In the genomic region with DNA sequence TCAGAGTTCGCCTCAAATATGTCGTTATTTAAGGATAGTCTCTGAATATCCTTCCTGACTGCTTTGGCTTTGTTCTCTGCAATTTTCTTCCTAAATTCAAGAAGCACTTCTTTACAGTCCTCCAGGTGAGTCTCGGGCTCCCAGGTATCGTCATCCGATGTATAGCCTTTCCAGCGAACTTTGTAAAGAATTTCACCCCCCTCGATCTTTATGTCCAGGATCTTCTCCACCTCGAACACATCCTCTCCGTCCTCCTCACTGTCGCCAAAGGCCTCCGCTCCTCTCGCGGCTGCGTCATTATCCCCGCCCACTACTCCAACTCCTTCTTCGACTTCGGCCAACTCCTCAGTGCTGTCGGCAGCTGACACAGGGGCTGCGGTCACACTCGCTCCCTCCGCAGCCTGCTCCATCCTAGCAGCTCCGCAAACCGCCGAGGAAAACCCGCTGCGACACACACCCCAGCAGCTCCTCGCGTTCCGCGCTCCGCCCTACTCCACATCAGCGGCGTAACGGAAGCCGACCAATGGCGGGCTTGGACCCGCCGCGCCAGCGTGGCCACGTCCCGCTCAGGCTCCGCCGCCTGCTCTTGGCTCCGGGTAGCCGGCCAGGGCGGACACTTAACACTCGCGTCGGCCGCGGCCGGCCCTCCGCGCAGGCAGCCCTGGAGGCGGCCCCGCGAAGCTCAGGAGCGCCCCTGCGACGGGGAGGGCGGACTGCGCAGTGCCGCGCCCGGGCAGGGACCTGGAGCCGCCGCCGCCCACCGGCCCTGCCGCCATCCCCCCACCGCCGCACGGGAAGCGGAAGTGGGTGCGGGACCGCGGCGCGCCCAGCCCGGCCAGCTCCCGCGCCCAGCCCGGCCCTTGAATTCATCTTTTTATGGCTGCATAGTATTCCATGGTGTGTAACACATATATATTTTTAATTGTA, we compare ENCODE assay signal across 9 cellular contexts. TPM values are rescaled to one million over a fixed set of nuclear protein-coding genes. Genes with fewer than 3 reads are reported as not detected.
DNase-seq lines count a peak whose midpoint lies in the region; ATAC-seq, FAIRE-seq and TF ChIP-seq lines count a peak whose summit lies in the region.
"Had no signal": no experiment of that assay in that cellular context is flagged by ENCODE, and none has a peak within 500 bp of the region (broad histone marks: within the 10 kb centered on the region; RNA-seq: fewer than 3 reads in every experiment).

No MANE protein-coding gene starts in this region.

- H3K27me3 Mint-ChIP-seq in CD14-positive monocyte (ENCODE audit: low read depth in 3 of 3) (peaks cover 18 to 31% (median 29%) of the 10 kb centered on the region in 3 donors), brain (peaks cover 33% of the 10 kb centered on the region)

- H4K20me1 ChIP-seq in keratinocyte (ENCODE audit: control insufficient read depth, extremely low read depth, insufficient read depth, low read length), result no peaks in the 10 kb centered on the region

- no peaks in the 10 kb centered on the region for H3K79me2 ChIP-seq in keratinocyte (ENCODE audit: control insufficient read depth, insufficient read depth, low read length)

- H3K4me3 ChIP-seq in keratinocyte (ENCODE audit: control insufficient read depth in 2 of 3, extremely low read depth in 1 of 3, insufficient read depth in 2 of 3, low read depth in 1 of 3, low read length in 3 of 3), result peak overlapping the region in 1 of 3 experiments; percentile 32

- peak overlapping the region; percentile 80 to 92 for H3K4me3 Mint-ChIP-seq in CD14-positive monocyte
- H3K4me3 Mint-ChIP-seq in brain, result peak overlapping the region; percentile 71 to 85 (median 82)

- TF ChIP-seq CTCF in CD14-positive monocyte (IDR thresholded peaks at IDR 0.05), result peak; percentile 19
- no peak for TF ChIP-seq CTCF in RWPE1 (conservative IDR thresholded peaks at IDR 0.05; ENCODE audit: low read depth)
- no peak for TF ChIP-seq CTCF in brain (conservative IDR thresholded peaks at IDR 0.05)
- no peak for TF ChIP-seq CTCF in keratinocyte (optimal IDR thresholded peaks at IDR 0.05 in 1 of 3, IDR thresholded peaks at IDR 0.05 in 1 of 3, conservative IDR thresholded peaks at IDR 0.05 in 1 of 3; ENCODE audit: extremely low read depth in 1 of 3, insufficient read depth in 2 of 3, low read length in 3 of 3)

- peaks cover 3% of the 10 kb centered on the region for H3K4me1 ChIP-seq in keratinocyte (ENCODE audit: control insufficient read depth, extremely low read depth, insufficient read depth, low read length)

- H3K36me3 Mint-ChIP-seq in CD14-positive monocyte (peaks cover 0 to 2% of the 10 kb centered on the region in 2 donors), brain (no peaks in the 10 kb centered on the region)

- H3K27me3 ChIP-seq in keratinocyte (ENCODE audit: control insufficient read depth, extremely low read depth, insufficient read depth, low read length), result no peaks in the 10 kb centered on the region

- H3K4me1 Mint-ChIP-seq in CD14-positive monocyte, result peaks cover 25% of the 10 kb centered on the region
- H3K4me1 Mint-ChIP-seq in brain, result no peaks in the 10 kb centered on the region

- peaks cover 5 to 11% (median 8%) of the 10 kb centered on the region in 7 donors for H3K9me3 Mint-ChIP-seq in CD14-positive monocyte
- H3K9me3 Mint-ChIP-seq in brain, result peaks cover 5 to 15% (median 10%) of the 10 kb centered on the region in 5 experiments

- intact Hi-C loops in CD14-positive monocyte (cut with micrococcal nuclease), result no loop called here

- H3K9me3 ChIP-seq in keratinocyte (ENCODE audit: control insufficient read depth, low read depth, low read length), result no peaks in the 10 kb centered on the region

- no peak overlapping the region for H3K9ac ChIP-seq in keratinocyte (ENCODE audit: control insufficient read depth, extremely low read depth, insufficient read depth, low read length)

- peak overlapping the region; percentile 59 for H2AFZ ChIP-seq in keratinocyte (ENCODE audit: control insufficient read depth, low read length)

- peak; percentile 54 for DNase-seq in CD14-positive monocyte (ENCODE audit: low spot score)
- peak; percentile 18 for DNase-seq in RWPE1 (ENCODE audit: low spot score)
- no peak for DNase-seq in keratinocyte (ENCODE audit: low read depth, low spot score)
- DNase-seq in stimulated activated CD4-positive, alpha-beta T cell treated with anti-CD3 and anti-CD28 coated beads, Interleukin-4, amount 100 ng/mL, for 4 hours, result peak; percentile 7 to 29
- no peak for DNase-seq in NCI-H1092 treated with DMSO at 0.1 percent for 48 hours (lab: John Stamatoyannopoulos, UW)

- H3K9me1 ChIP-seq in keratinocyte (ENCODE audit: control insufficient read depth, extremely low read depth, insufficient read depth, low read length), result no peaks in the 10 kb centered on the region

- no peak for ATAC-seq in HG02588 (IDR thresholded peaks at IDR 0.05; ENCODE audit: unreplicated experiment)
- ATAC-seq in HG03354 (IDR thresholded peaks at IDR 0.05; ENCODE audit: poor library complexity, severe bottlenecking, unreplicated experiment), result no peak

- H3K27ac Mint-ChIP-seq in CD14-positive monocyte (peak overlapping the region in 3 of 7 donors; percentile 65 to 80 (median 71)), brain (peak overlapping the region in 2 of 5 experiments; percentile 39 to 69)

- no peak overlapping the region for H3K27ac ChIP-seq in RWPE1
- H3K27ac ChIP-seq in keratinocyte (ENCODE audit: control insufficient read depth, insufficient read depth, low read length), result no peak overlapping the region

- dilution Hi-C loops in keratinocyte (cut with MboI; ENCODE audit: extremely low pct_ligation_motif_present, low sequenced_read_pairs), result no loop called here

- POLR2A ChIA-PET in RWPE1 (lab: Yijun Ruan, JAX; ENCODE audit: low non-redundant PET), result no interaction called here

- peak; percentile 39 for FAIRE-seq in keratinocyte (lab: Jason Lieb, UNC)
- FAIRE-seq: colon had no signal

- peak overlapping the region; percentile 42 for H3K4me2 ChIP-seq in keratinocyte (ENCODE audit: control insufficient read depth, extremely low read depth, insufficient read depth, low read depth, low read length)

- CTCF ChIA-PET in RWPE1 (lab: Yijun Ruan, JAX), result interaction anchor here (0.5 to 0.7 kb wide), 2 partner anchors 59 to 234 kb away, joined by 3 read pairs; no protein-coding TSS in a partner anchor

- H3K36me3 ChIP-seq in keratinocyte (ENCODE audit: control insufficient read depth in 2 of 2, extremely low read depth in 1 of 2, insufficient read depth in 2 of 2, low read length in 2 of 2), result no peaks in the 10 kb centered on the region

RNA-seq across cellular contexts. Expression of a gene that starts 4.1 kb away (rescaled TPM):
- 1 to 10 TPM; 1.0 to 1.1 TPM for polyA plus RNA-seq in CD14-positive monocyte
- 2.3 TPM for polyA plus RNA-seq in brain (ENCODE audit: insufficient read depth, low read depth, low replicate concordance)
- polyA plus RNA-seq in keratinocyte, result 0.30 to 0.62 TPM (median 0.35 TPM) in 3 replicates
- 0.20 TPM for polyA plus RNA-seq in keratinocyte (2011; ENCODE audit: low read depth)
- 0.41 and 0.71 TPM in 2 replicates for polyA plus RNA-seq in keratinocyte (2011; cell fraction: cytosol; rRNA removed)
- 2.3 and 2.7 TPM in 2 replicates for polyA plus RNA-seq in keratinocyte (2011; cell fraction: nucleus; rRNA removed)
- 0.37 and 1.2 TPM in 2 replicates for polyA plus RNA-seq in keratinocyte (2012; ENCODE audit: low replicate concordance)
- 0.13 to 2.2 TPM (median 0.66 TPM) in 3 replicates for polyA minus RNA-seq in keratinocyte
- not detected for polyA minus RNA-seq in keratinocyte (2011; cell fraction: cytosol; rRNA and poly(A)+ RNA removed)
- 0.32 and 1.3 TPM in 2 replicates for polyA minus RNA-seq in keratinocyte (2011; cell fraction: nucleus; rRNA and poly(A)+ RNA removed)

Comparison
In these comparisons a context has a peak if more than half of its experiments do, and no peak if none do; other contexts are left out.
1. DNase-seq: peak in CD14-positive monocyte (single experiment), RWPE1 (single experiment) and stimulated activated CD4-positive, alpha-beta T cell treated with anti-CD3 and anti-CD28 coated beads, Interleukin-4, amount 100 ng/mL, for 4 hours (2 of 2); none in keratinocyte (single experiment) and NCI-H1092 treated with DMSO at 0.1 percent for 48 hours (single experiment).